In the genomic region with DNA sequence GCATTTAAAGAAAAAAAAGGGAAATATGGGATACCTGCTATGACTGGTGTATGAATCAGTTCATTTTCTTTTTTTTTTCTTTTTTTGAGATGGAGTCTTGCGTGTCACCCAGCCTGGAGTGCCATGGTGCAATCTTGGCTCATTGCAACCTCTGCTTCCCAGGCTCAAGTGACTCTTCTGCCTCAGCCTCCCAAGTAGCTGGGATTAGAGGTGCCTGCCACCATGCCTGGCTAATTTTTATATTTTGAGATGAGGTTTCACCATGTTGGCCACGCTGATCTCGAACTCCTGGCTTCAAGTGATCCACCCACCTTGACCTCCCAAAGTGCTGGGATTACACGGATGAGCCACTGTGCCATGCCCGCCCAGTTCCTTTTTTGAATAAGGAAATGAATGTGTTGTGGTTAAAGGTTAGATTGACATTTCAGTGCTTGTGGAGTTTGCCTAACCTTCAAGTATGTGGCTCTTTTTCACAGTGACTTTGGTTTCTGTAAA, we compare ENCODE assay signal across 8 cellular contexts. TPM values are rescaled to one million over a fixed set of nuclear protein-coding genes. Genes with fewer than 3 reads are reported as not detected.
DNase-seq lines count a peak whose midpoint lies in the region; ATAC-seq and TF ChIP-seq lines count a peak whose summit lies in the region.

No MANE protein-coding gene starts in this region.

- H2AFZ ChIP-seq in DND-41 (ENCODE audit: low read depth, low read length) = no peak overlapping the region

- ATAC-seq in DND-41 (ENCODE audit: insufficient read depth, low read depth) = no peak
- peak; percentile 43 for ATAC-seq in HG02642 (IDR thresholded peaks at IDR 0.05; ENCODE audit: poor library complexity, unreplicated experiment)
- peak; percentile 47 for ATAC-seq in activated CD8-positive, alpha-beta T cell treated with anti-CD3 and anti-CD28 coated beads for 36 hours
- ATAC-seq in lung (ENCODE audit: insufficient read depth, low FRiP score) = peak; percentile 45
- ATAC-seq in HG03175 (IDR thresholded peaks at IDR 0.05; ENCODE audit: unreplicated experiment) = no peak
- no peak for ATAC-seq in HG02798 (IDR thresholded peaks at IDR 0.05; ENCODE audit: poor library complexity, unreplicated experiment)

- H3K36me3 ChIP-seq in DND-41 (ENCODE audit: insufficient read depth, low read length) (peaks cover 100% of the 10 kb centered on the region), lung (ENCODE audit: control insufficient read depth in 2 of 2, insufficient read depth in 2 of 2, low read length in 2 of 2) (peaks cover 8 to 10% of the 10 kb centered on the region in 2 donors)

- no peaks in the 10 kb centered on the region for H3K9me3 Mint-ChIP-seq in activated CD8-positive, alpha-beta T cell treated with anti-CD3 and anti-CD28 coated beads for 36 hours

- CTCF ChIA-PET in activated CD8-positive, alpha-beta T cell treated with anti-CD3 and anti-CD28 coated beads for 36 hours (lab: Charles Lee) = no interaction called here

- H3K36me3 Mint-ChIP-seq in activated CD8-positive, alpha-beta T cell treated with anti-CD3 and anti-CD28 coated beads for 36 hours (ENCODE audit: low read depth) = peaks cover 85% of the 10 kb centered on the region

- intact Hi-C loops in activated CD8-positive, alpha-beta T cell treated with anti-CD3 and anti-CD28 coated beads for 36 hours (cut with micrococcal nuclease) = no loop called here

- POLR2A ChIA-PET in activated CD8-positive, alpha-beta T cell treated with anti-CD3 and anti-CD28 coated beads for 36 hours (lab: Charles Lee) = interaction anchor here (0.8 to 7.4 kb wide), 4 partner anchors 7 to 31 kb away, joined by 3 to 69 read pairs (median 28); partner anchors contain the start of gene HAPSTR1

- H3K4me3 ChIP-seq in DND-41 (ENCODE audit: low read depth in 1 of 2, low read length in 2 of 2) (no peak overlapping the region; a peak in 1 of 4 replicates), lung (no peak overlapping the region)

- H3K27me3 Mint-ChIP-seq in activated CD8-positive, alpha-beta T cell treated with anti-CD3 and anti-CD28 coated beads for 36 hours = no peaks in the 10 kb centered on the region

- H3K9me3 ChIP-seq in DND-41 (ENCODE audit: insufficient read depth, low read length, severe bottlenecking) = no peaks in the 10 kb centered on the region
- H3K9me3 ChIP-seq in lung (ENCODE audit: control insufficient read depth in 2 of 2, insufficient read depth in 1 of 2, low read length in 1 of 2) = no peaks in the 10 kb centered on the region

- H3K9ac ChIP-seq in DND-41 (ENCODE audit: low read depth, low read length) = no peak overlapping the region

- H3K4me2 ChIP-seq in DND-41 (ENCODE audit: insufficient read depth, low read length) = peak overlapping the region; percentile 20; the same call in 1 of the 2 replicates

- H3K4me1 ChIP-seq in DND-41 (ENCODE audit: insufficient read depth, low read length) = peaks cover 67% of the 10 kb centered on the region
- peaks cover 23 to 62% of the 10 kb centered on the region in 2 donors for H3K4me1 ChIP-seq in lung (ENCODE audit: control insufficient read depth in 2 of 2, insufficient read depth in 2 of 2, low read length in 2 of 2)

- H3K79me2 ChIP-seq in DND-41 (ENCODE audit: insufficient read depth, low read length) = peaks cover 100% of the 10 kb centered on the region

- H3K27ac Mint-ChIP-seq in activated CD8-positive, alpha-beta T cell treated with anti-CD3 and anti-CD28 coated beads for 36 hours = peak overlapping the region; percentile 89

- H3K27me3 ChIP-seq in DND-41 (ENCODE audit: insufficient read depth, low read length, poor library complexity) = no peaks in the 10 kb centered on the region
- no peaks in the 10 kb centered on the region for H3K27me3 ChIP-seq in lung (ENCODE audit: control insufficient read depth, insufficient read depth)

- peaks cover 88% of the 10 kb centered on the region for H3K4me1 Mint-ChIP-seq in activated CD8-positive, alpha-beta T cell treated with anti-CD3 and anti-CD28 coated beads for 36 hours (ENCODE audit: low read depth)

- peak overlapping the region; percentile 58 for H3K4me3 Mint-ChIP-seq in activated CD8-positive, alpha-beta T cell treated with anti-CD3 and anti-CD28 coated beads for 36 hours

- DNase-seq in DND-41 (no peak), lung (ENCODE audit: low spot score) (peak; percentile 48), amygdala (lab: John Stamatoyannopoulos, UW) (no peak), ecto neural progenitor cell (ENCODE audit: low spot score) (no peak)
- DNase-seq in activated CD8-positive, alpha-beta T cell treated with anti-CD3 and anti-CD28 coated beads for 36 hours = peak; percentile 55

- TF ChIP-seq CTCF in DND-41 (IDR thresholded peaks at IDR 0.05; ENCODE audit: borderline replicate concordance, extremely low read depth, low read length, poor library complexity, severe bottlenecking) = no peak
- TF ChIP-seq CTCF in activated CD8-positive, alpha-beta T cell treated with anti-CD3 and anti-CD28 coated beads for 36 hours (IDR thresholded peaks at IDR 0.05) = no peak
- no peak for TF ChIP-seq CTCF in lung (IDR thresholded peaks at IDR 0.05; ENCODE audit: control extremely low read depth, extremely low read depth)

- 30 to 31% methylated on average over 5 of the region's 5 CpGs for WGBS in lung, 2 donors

- H4K20me1 ChIP-seq in DND-41 (ENCODE audit: insufficient read depth, low read length) = peaks cover 94% of the 10 kb centered on the region

- H3K27ac ChIP-seq in DND-41 (ENCODE audit: low read length) = no peak overlapping the region
- H3K27ac ChIP-seq in lung (ENCODE audit: low read depth in 1 of 2, low read length in 1 of 2) = peak overlapping the region in 1 of 2 donors; percentile 83

RNA-seq across cellular contexts. Expression of gene HAPSTR1, which starts 7.7 kb away (rescaled TPM):
- total RNA-seq in activated CD8-positive, alpha-beta T cell treated with anti-CD3 and anti-CD28 coated beads for 36 hours = 10 to 100 TPM; 52.5 to 53.4 TPM
- total RNA-seq in lung = 10 to 100 TPM; 62.7 to 81.7 TPM
- polyA plus RNA-seq in lung = 10 to 100 TPM; 10.1 to 18.5 TPM

Comparison
In these comparisons a context has a peak if more than half of its experiments do, and no peak if none do; other contexts are left out.
1. ATAC-seq: peak in HG02642 (single experiment), activated CD8-positive, alpha-beta T cell treated with anti-CD3 and anti-CD28 coated beads for 36 hours (single experiment) and lung (single experiment); none in DND-41 (single experiment), HG03175 (single experiment) and HG02798 (single experiment).
2. DNase-seq: peak in activated CD8-positive, alpha-beta T cell treated with anti-CD3 and anti-CD28 coated beads for 36 hours (single experiment) and lung (single experiment); none in DND-41 (single experiment), amygdala (0 of 56) and ecto neural progenitor cell (single experiment).